In the genomic region with DNA sequence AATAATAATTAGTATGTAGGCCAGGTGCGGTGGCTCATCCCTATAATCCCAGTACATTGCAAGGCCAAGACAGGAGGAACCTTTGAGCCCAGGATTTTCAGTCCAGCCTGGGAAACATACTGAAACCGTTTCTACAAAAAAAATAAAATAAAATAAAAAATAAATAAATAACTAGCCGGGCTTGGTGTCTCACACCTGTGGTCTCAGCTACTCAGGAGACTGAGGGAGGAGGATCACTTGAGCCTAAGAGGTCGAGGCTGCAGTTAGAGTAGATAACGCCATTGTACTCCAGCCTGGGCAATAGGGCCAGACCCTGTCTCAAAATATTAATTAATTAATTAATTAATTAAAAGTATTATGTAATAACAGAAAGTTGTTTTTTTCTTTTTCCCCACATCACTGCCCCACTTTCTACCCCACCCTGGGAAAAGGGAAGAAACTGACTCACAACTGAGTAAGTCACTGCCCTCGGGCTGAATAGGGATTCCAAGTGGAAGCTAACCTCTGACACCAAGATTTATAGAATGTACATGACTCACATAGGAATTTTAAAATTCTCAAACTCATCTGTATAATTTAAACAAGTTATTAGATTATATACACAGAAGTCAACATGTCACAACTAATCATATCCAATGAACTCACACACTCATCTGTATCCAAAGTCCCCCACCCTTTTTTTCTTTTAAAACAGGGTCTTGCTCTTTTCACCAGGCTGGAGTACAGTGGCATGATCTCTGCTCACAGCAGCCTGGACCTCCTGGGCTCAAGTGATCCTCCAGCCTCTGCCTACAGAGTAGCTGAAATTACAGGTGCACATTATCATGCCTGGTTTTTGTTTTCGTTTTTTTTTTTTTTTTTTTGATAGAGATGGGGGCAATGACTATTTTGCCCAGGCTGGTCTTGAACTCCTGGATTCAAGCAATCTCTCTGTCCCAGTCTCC, we compare ENCODE assay signal across 14 cellular contexts. TPM values are rescaled to one million over a fixed set of nuclear protein-coding genes. Genes with fewer than 3 reads are reported as not detected.
DNase-seq lines count a peak whose midpoint lies in the region; ATAC-seq and TF ChIP-seq lines count a peak whose summit lies in the region.
"Had no signal": no experiment of that assay in that cellular context is flagged by ENCODE, and none has a peak within 500 bp of the region (broad histone marks: within the 10 kb centered on the region; RNA-seq: fewer than 3 reads in every experiment).

No MANE protein-coding gene starts in this region.

- H3K27ac ChIP-seq in RWPE1: no peak overlapping the region; the same call in 1 of the 2 replicates
- H3K27ac ChIP-seq in epithelial cell of prostate: peak overlapping the region; percentile 58
- H3K27ac ChIP-seq: SK-N-MC had no signal

- in situ Hi-C loops in GM13976 (cut with MboI; ENCODE audit: low sequenced_read_pairs, unreplicated experiment): no loop called here

- DNase-seq in GM04503 (ENCODE audit: low read depth): peak; percentile 72
- DNase-seq in RWPE1 (ENCODE audit: low spot score): peak; percentile 88
- peak; percentile 72 for DNase-seq in epithelial cell of prostate (ENCODE audit: low read depth, low spot score)
- DNase-seq in pulmonary artery endothelial cell (ENCODE audit: low read depth, low spot score): peak; percentile 81
- DNase-seq in NCI-H187 (lab: John Stamatoyannopoulos, UW): no peak
- no peak for DNase-seq in erythroblast (lab: John Stamatoyannopoulos, UW)
- no peak for DNase-seq in GM13976 (ENCODE audit: low spot score)
- DNase-seq: activated CD4-positive, alpha-beta T cell treated with anti-CD3 and anti-CD28 coated beads for 36 hours; COR-L47; naive thymus-derived CD4-positive, alpha-beta T cell; NCI-H446 had no signal

- CTCF ChIA-PET in RWPE1 (lab: Yijun Ruan, JAX): no interaction called here

- TF ChIP-seq CTCF in RWPE1 (conservative IDR thresholded peaks at IDR 0.05; ENCODE audit: low read depth) (no peak), GM13976 (IDR thresholded peaks at IDR 0.05; ENCODE audit: borderline replicate concordance, control extremely low read depth, extremely low read depth, insufficient read depth, missing control alignments) (no peak)

- ATAC-seq in GM18909 (IDR thresholded peaks at IDR 0.05; ENCODE audit: poor library complexity, unreplicated experiment): no peak
- ATAC-seq: activated CD4-positive, alpha-beta T cell treated with anti-CD3 and anti-CD28 coated beads for 36 hours; GM12878; naive thymus-derived CD4-positive, alpha-beta T cell had no signal

- POLR2A ChIA-PET in RWPE1 (lab: Yijun Ruan, JAX; ENCODE audit: low non-redundant PET): no interaction called here

- no peak for TF ChIP-seq POLR2A in erythroblast (IDR thresholded peaks at IDR 0.05; ENCODE audit: low read length)

RNA-seq across cellular contexts. Expression of a gene that starts 12.5 kb away (rescaled TPM):
- 8.7 and 11.1 TPM in 2 replicates for total RNA-seq in pulmonary artery endothelial cell

Comparison
In these comparisons a context has a peak if more than half of its experiments do, and no peak if none do; other contexts are left out.
1. DNase-seq: peak in GM04503 (single experiment), RWPE1 (single experiment), epithelial cell of prostate (single experiment) and pulmonary artery endothelial cell (single experiment); none in NCI-H187 (0 of 2), erythroblast (0 of 2) and GM13976 (single experiment).